Comparison of ENCODE assay signal across 9 cellular contexts in genomic region chr1:8496473-8496872, GRCh38.
DNase-seq lines count a peak whose midpoint lies in the region; ATAC-seq and TF ChIP-seq lines count a peak whose summit lies in the region.
"Had no signal": no experiment of that assay in that cellular context is flagged by ENCODE, and none has a peak within 500 bp of the region (broad histone marks: within the 10 kb centered on the region; RNA-seq: fewer than 3 reads in every experiment).

No MANE protein-coding gene starts in this region.

- H3K23ac ChIP-seq in mesendoderm (ENCODE audit: low read length) = no peak overlapping the region

- H3K27me3 Mint-ChIP-seq in activated naive CD4-positive, alpha-beta T cell treated with anti-CD3 and anti-CD28 coated beads, Interleukin-2, amount 50 U/mL, for 24 hours = no peaks in the 10 kb centered on the region
- H3K27me3 Mint-ChIP-seq in effector memory CD8-positive, alpha-beta T cell = no peaks in the 10 kb centered on the region
- H3K27me3 Mint-ChIP-seq in type B pancreatic cell = no peaks in the 10 kb centered on the region

- H2BK15ac ChIP-seq in mesendoderm (replicated peaks; ENCODE audit: low read depth) = no peak overlapping the region

- H3K9me3 Mint-ChIP-seq in activated naive CD4-positive, alpha-beta T cell treated with anti-CD3 and anti-CD28 coated beads, Interleukin-2, amount 50 U/mL, for 24 hours = no peaks in the 10 kb centered on the region
- H3K9me3 Mint-ChIP-seq in effector memory CD8-positive, alpha-beta T cell = no peaks in the 10 kb centered on the region
- no peaks in the 10 kb centered on the region for H3K9me3 Mint-ChIP-seq in type B pancreatic cell

- peaks cover 2% of the 10 kb centered on the region for H3K79me1 ChIP-seq in mesendoderm (ENCODE audit: low read length)

- H3K18ac ChIP-seq in mesendoderm (ENCODE audit: low read length) = no peak overlapping the region

- no peak overlapping the region for H3K4ac ChIP-seq in mesendoderm (ENCODE audit: low read depth, low read length)

- H3K79me2 ChIP-seq in mesendoderm (ENCODE audit: control insufficient read depth, insufficient read depth, low read length) = peaks cover 2% of the 10 kb centered on the region

- H4K8ac ChIP-seq in mesendoderm (ENCODE audit: low read depth, low read length) = no peak overlapping the region

- H3K27me3 ChIP-seq in HL-60 (ENCODE audit: insufficient read depth, poor library complexity, severe bottlenecking) (no peaks in the 10 kb centered on the region), mesendoderm (ENCODE audit: insufficient read depth, low read length, poor library complexity) (no peaks in the 10 kb centered on the region)

- peak overlapping the region; percentile 94 for H3K27ac Mint-ChIP-seq in activated naive CD4-positive, alpha-beta T cell treated with anti-CD3 and anti-CD28 coated beads, Interleukin-2, amount 50 U/mL, for 24 hours
- H3K27ac Mint-ChIP-seq in effector memory CD8-positive, alpha-beta T cell = peak overlapping the region; percentile 91 to 98
- peak overlapping the region; percentile 15 for H3K27ac Mint-ChIP-seq in type B pancreatic cell

- H3K4me2 ChIP-seq in mesendoderm (ENCODE audit: low read length) = no peak overlapping the region

- H3K36me3 ChIP-seq in mesendoderm (ENCODE audit: control insufficient read depth, insufficient read depth, low read length) = peaks cover 6% of the 10 kb centered on the region

- no peak overlapping the region for H3K56ac ChIP-seq in mesendoderm (ENCODE audit: low read length)

- no CpG with 5 or more reads among the region's 8 CpGs for WGBS in mesendoderm (ENCODE audit: extremely low coverage, insufficient coverage, low lambda C conversion rate)

- peak; percentile 91 for ATAC-seq in effector memory CD8-positive, alpha-beta T cell (replicated peaks)

- no peak overlapping the region for H2BK120ac ChIP-seq in mesendoderm (ENCODE audit: low read depth, low read length)

- H3K27ac ChIP-seq in HL-60 (replicated peaks) (peak overlapping the region; percentile 39; the same call in 1 of the 2 replicates), mesendoderm (ENCODE audit: low read depth, low read length) (no peak overlapping the region)

- TF ChIP-seq CTCF in HL-60 (IDR thresholded peaks at IDR 0.05; ENCODE audit: insufficient read depth, low read length) (no peak), type B pancreatic cell (conservative IDR thresholded peaks at IDR 0.05) (no peak)

- H3K9ac ChIP-seq in mesendoderm (ENCODE audit: low read length) = no peak overlapping the region

- peaks cover 54% of the 10 kb centered on the region for H3K4me1 Mint-ChIP-seq in activated naive CD4-positive, alpha-beta T cell treated with anti-CD3 and anti-CD28 coated beads, Interleukin-2, amount 50 U/mL, for 24 hours
- H3K4me1 Mint-ChIP-seq in effector memory CD8-positive, alpha-beta T cell (ENCODE audit: low read depth in 2 of 2) = peaks cover 8 to 12% of the 10 kb centered on the region in 2 donors
- H3K4me1 Mint-ChIP-seq in type B pancreatic cell (ENCODE audit: unreplicated experiment) = peaks cover 17% of the 10 kb centered on the region

- peaks cover 28% of the 10 kb centered on the region for H3K36me3 Mint-ChIP-seq in activated naive CD4-positive, alpha-beta T cell treated with anti-CD3 and anti-CD28 coated beads, Interleukin-2, amount 50 U/mL, for 24 hours
- H3K36me3 Mint-ChIP-seq in effector memory CD8-positive, alpha-beta T cell (ENCODE audit: insufficient read depth) = peaks cover 18% of the 10 kb centered on the region
- H3K36me3 Mint-ChIP-seq in type B pancreatic cell = peaks cover 49% of the 10 kb centered on the region

- no peaks in the 10 kb centered on the region for H3K4me1 ChIP-seq in mesendoderm (ENCODE audit: control insufficient read depth, low read depth, low read length)

- no peak overlapping the region for H3K4me3 ChIP-seq in HL-60 (replicated peaks; ENCODE audit: insufficient read depth, low read length)
- H3K4me3 ChIP-seq in mesendoderm (ENCODE audit: low read length) = no peak overlapping the region

- no peak overlapping the region for H4K5ac ChIP-seq in mesendoderm (ENCODE audit: low read length)

- DNase-seq in activated naive CD4-positive, alpha-beta T cell treated with Interleukin-2 at 50 U/mL for 16 hours = no peak
- DNase-seq in HL-60 (ENCODE audit: low read depth in 1 of 2, low spot score in 1 of 2) (no peak), type B pancreatic cell (ENCODE audit: extremely low spot score, unreplicated experiment) (no peak), NOMO-1 (lab: John Stamatoyannopoulos, UW; ENCODE audit: unreplicated experiment in 2 of 2) (no peak), mesendoderm (no peak), middle frontal gyrus (ENCODE audit: extremely low spot score, low spot score) (no peak)
- peak; percentile 38 to 69 (median 44) for DNase-seq in effector memory CD8-positive, alpha-beta T cell
- DNase-seq: NCI-H1930 had no signal

- H2BK5ac ChIP-seq in mesendoderm (ENCODE audit: low read length) = no peak overlapping the region

- H3K4me3 Mint-ChIP-seq in activated naive CD4-positive, alpha-beta T cell treated with anti-CD3 and anti-CD28 coated beads, Interleukin-2, amount 50 U/mL, for 24 hours = peak overlapping the region; percentile 42
- peak overlapping the region; percentile 54 to 60 for H3K4me3 Mint-ChIP-seq in effector memory CD8-positive, alpha-beta T cell
- H3K4me3 Mint-ChIP-seq in type B pancreatic cell = no peak overlapping the region

- no peak overlapping the region for H2AK5ac ChIP-seq in mesendoderm (ENCODE audit: low read length)

Comparison
In these comparisons a context has a peak if more than half of its experiments do, and no peak if none do; other contexts are left out.
1. H3K27ac Mint-ChIP-seq: peak in every context shown above with its lines; median percentile 94 in effector memory CD8-positive, alpha-beta T cell; 94 in activated naive CD4-positive, alpha-beta T cell treated with anti-CD3 and anti-CD28 coated beads, Interleukin-2, amount 50 U/mL, for 24 hours; 15 in type B pancreatic cell.
2. DNase-seq: peak in effector memory CD8-positive, alpha-beta T cell (3 of 3); none in activated naive CD4-positive, alpha-beta T cell treated with Interleukin-2 at 50 U/mL for 16 hours (single experiment), HL-60 (0 of 2), type B pancreatic cell (single experiment), NOMO-1 (0 of 2), mesendoderm (single experiment) and middle frontal gyrus (single experiment).